20 cellular contexts compared by ENCODE assay signal in the genomic region with DNA sequence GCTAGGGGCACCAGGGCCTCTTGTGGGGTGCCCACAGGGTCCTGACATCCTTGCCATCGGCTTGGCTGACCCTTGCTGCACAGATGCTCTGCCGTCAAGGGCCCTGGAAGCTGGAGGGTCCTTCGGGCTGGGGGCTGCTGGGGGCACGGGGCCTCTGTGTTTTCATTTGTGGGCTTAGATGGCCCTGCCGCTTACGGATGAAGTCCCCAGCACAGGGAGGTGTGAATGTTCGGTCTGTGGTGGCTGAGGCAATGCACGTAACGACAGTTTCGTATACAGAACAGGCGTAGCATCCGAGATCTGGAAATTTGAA. TPM values are rescaled to one million over a fixed set of nuclear protein-coding genes. Genes with fewer than 3 reads are reported as not detected.
A peak's percentile ranks its signal among the peaks of the same experiment; 100 is the strongest.
DNase-seq lines count a peak whose midpoint lies in the region; ATAC-seq, FAIRE-seq and TF ChIP-seq lines count a peak whose summit lies in the region.
"Had no signal": no experiment of that assay in that cellular context is flagged by ENCODE, and none has a peak within 500 bp of the region (broad histone marks: within the 10 kb centered on the region; RNA-seq: fewer than 3 reads in every experiment).

No MANE protein-coding gene starts in this region.

- H3K4me1 ChIP-seq in HepG2 (ENCODE audit: insufficient read depth, low read length) (peaks cover 37% of the 10 kb centered on the region), right lobe of liver (peaks cover 0 to 24% (median 11%) of the 10 kb centered on the region in 4 donors), neuronal stem cell (ENCODE audit: control insufficient read depth in 2 of 2, insufficient read depth in 1 of 2, low read depth in 1 of 2, low read length in 2 of 2) (peaks cover 4% of the 10 kb centered on the region in 2 donors)

- intact Hi-C loops in HepG2 (cut with micrococcal nuclease; ENCODE audit: unreplicated experiment) (loop anchor here (5.0 kb wide), 1 partner anchor 36 kb away; the partner anchor contains the start of gene LSM14B), right lobe of liver (cut with DNase I) (no loop called here)

- H2BK12ac ChIP-seq in neuronal stem cell (ENCODE audit: low read length) = no peak overlapping the region

- H3K4me2 ChIP-seq in HepG2 (ENCODE audit: low read depth, low read length) (no peak overlapping the region), neuronal stem cell (ENCODE audit: insufficient read depth, low read length, poor library complexity, severe bottlenecking) (no peak overlapping the region)

- no peak overlapping the region for H4K91ac ChIP-seq in neuronal stem cell (ENCODE audit: low read depth, low read length, poor library complexity)

- no TSS peak for BruUV-seq in HepG2 (replicated peaks; lab: Mats Ljungman, UMichigan)

- no peak overlapping the region for H2BK120ac ChIP-seq in neuronal stem cell (ENCODE audit: low read depth, low read length)

- peak overlapping the region; percentile 49 for H2BK5ac ChIP-seq in neuronal stem cell (ENCODE audit: low read length)

- H3K27me3 ChIP-seq in HepG2 (ENCODE audit: control insufficient read depth in 1 of 2, insufficient read depth in 2 of 2, low read length in 2 of 2) (no peaks in the 10 kb centered on the region), right lobe of liver (no peaks in the 10 kb centered on the region), neuronal stem cell (ENCODE audit: control insufficient read depth in 3 of 3, insufficient read depth in 3 of 3, low read depth in 1 of 3, low read length in 3 of 3) (no peaks in the 10 kb centered on the region)

- peaks cover 30% of the 10 kb centered on the region for H3K79me1 ChIP-seq in neuronal stem cell (ENCODE audit: low read depth, low read length)

- TF ChIP-seq POLR2A in HepG2 (IDR thresholded peaks at IDR 0.05; ENCODE audit: insufficient read depth in 1 of 2, low read depth in 2 of 2, low read length in 2 of 2) = no peak
- no peak for TF ChIP-seq POLR2A in right lobe of liver (IDR thresholded peaks at IDR 0.05)

- in situ Hi-C loops in HepG2 (cut with HindIII; ENCODE audit: extremely low pct_ligation_motif_present, low pct_unique_long_range_greater_than_20kb) = no loop called here

- H3K9ac ChIP-seq in HepG2 (ENCODE audit: insufficient read depth, low read depth, low read length) = no peak overlapping the region
- H3K9ac ChIP-seq in neuronal stem cell (ENCODE audit: low read depth, low read length, poor library complexity) = no peak overlapping the region
- H3K9ac ChIP-seq: GM23248 had no signal

- peaks cover 17% of the 10 kb centered on the region for H4K20me1 ChIP-seq in HepG2 (ENCODE audit: insufficient read depth, low read length)

- H4K8ac ChIP-seq in neuronal stem cell (ENCODE audit: low read depth, low read length) = no peak overlapping the region

- H3K36me3 ChIP-seq in HepG2 (replicated peaks in 1 of 2; ENCODE audit: control insufficient read depth in 1 of 2, insufficient read depth in 2 of 2, low read length in 2 of 2) = peaks cover 36 to 74% of the 10 kb centered on the region in 2 experiments
- peaks cover 0 to 27% (median 10%) of the 10 kb centered on the region in 4 donors for H3K36me3 ChIP-seq in right lobe of liver
- H3K36me3 ChIP-seq in neuronal stem cell (replicated peaks in 1 of 2; ENCODE audit: control insufficient read depth in 2 of 2, insufficient read depth in 2 of 2, low read length in 2 of 2) = peaks cover 29 to 81% of the 10 kb centered on the region in 2 donors

- TF ChIP-seq RAD21 in HepG2 (CRISPR knock-in tag; IDR thresholded peaks at IDR 0.05) = no peak

- ATAC-seq in HepG2 (no peak), right lobe of liver (no peak), HG03521 (IDR thresholded peaks at IDR 0.05; ENCODE audit: unreplicated experiment) (no peak), GM21423 (IDR thresholded peaks at IDR 0.05; ENCODE audit: unreplicated experiment) (no peak)

- H2AFZ ChIP-seq in HepG2 (ENCODE audit: low read length) (no peak overlapping the region), neuronal stem cell (ENCODE audit: low read length) (no peak overlapping the region)
- H2AFZ ChIP-seq: GM23248 had no signal

- H3K9me3 ChIP-seq in HepG2 (ENCODE audit: low read length) (no peaks in the 10 kb centered on the region), right lobe of liver (no peaks in the 10 kb centered on the region), neuronal stem cell (replicated peaks in 1 of 2; ENCODE audit: control insufficient read depth in 2 of 2, insufficient read depth in 1 of 2, low read depth in 1 of 2, low read length in 2 of 2) (peaks cover 0 to 5% of the 10 kb centered on the region in 2 donors)

- WGBS in HepG2 (ENCODE audit: low lambda C conversion rate) = 96% methylated on average over 12 of the region's 12 CpGs
- 95% methylated on average over 5 of the region's 12 CpGs for WGBS in right lobe of liver (ENCODE audit: insufficient coverage, low coverage, low lambda C conversion rate, missing lambda C conversion rate)
- WGBS in neuronal stem cell (ENCODE audit: extremely low coverage in 2 of 2, insufficient read length in 2 of 2, insufficient replicate concordance in 1 of 2), 2 donors = no CpG with 5 or more reads among the region's 12 CpGs

- DNase-seq in HepG2 (ENCODE audit: low spot score) (no peak), right lobe of liver (no peak), RWPE1 (ENCODE audit: low spot score) (no peak), neuronal stem cell (ENCODE audit: low spot score) (no peak), SIG-M5 (lab: John Stamatoyannopoulos, UW) (no peak), putamen (ENCODE audit: low spot score) (no peak)
- DNase-seq: C1 segment of cervical spinal cord; CD4-positive, alpha-beta memory T cell; COR-L47; DMS153; DND-41; GM23248; HCEC 1CT had no signal

- H3K27ac ChIP-seq in HepG2 (ENCODE audit: extremely low read length, insufficient read depth, low read length) (no peak overlapping the region), right lobe of liver (no peak overlapping the region), RWPE1 (peak overlapping the region; percentile 89), neuronal stem cell (replicated peaks; ENCODE audit: low read length) (no peak overlapping the region)
- H3K27ac ChIP-seq: 22Rv1, GM23248 had no signal

- H3K4me3 ChIP-seq in HepG2 (replicated peaks in 1 of 3; ENCODE audit: insufficient read depth in 1 of 3, low read depth in 2 of 3, low read length in 3 of 3) (no peak overlapping the region), right lobe of liver (no peak overlapping the region), neuronal stem cell (ENCODE audit: low read length in 2 of 2) (no peak overlapping the region)
- H3K4me3 ChIP-seq: GM23248 had no signal

- TF ChIP-seq EP300 in HepG2 (IDR thresholded peaks at IDR 0.05; ENCODE audit: low read depth in 2 of 2, low read length in 2 of 2) (no peak), HepG2 (CRISPR knock-in tag; IDR thresholded peaks at IDR 0.05; ENCODE audit: borderline replicate concordance) (no peak)

- no peak overlapping the region for H3K18ac ChIP-seq in neuronal stem cell (ENCODE audit: low read length)

- CTCF ChIA-PET in HepG2 (lab: Yijun Ruan, JAX; ENCODE audit: low intra/inter-chr PET ratio, low total read pairs) (interaction anchor here (4.9 kb wide), 1 partner anchor 147 kb away, joined by 46 read pairs; no protein-coding TSS in a partner anchor), RWPE1 (lab: Yijun Ruan, JAX) (no interaction called here)

- no peak for FAIRE-seq in HepG2 (lab: Jason Lieb, UNC)
- FAIRE-seq: A204.1, G401.6, GM12892, H1 had no signal

- H2BK15ac ChIP-seq in neuronal stem cell (ENCODE audit: low read length) = no peak overlapping the region

- H3K23ac ChIP-seq in neuronal stem cell (ENCODE audit: low read depth, low read length, poor library complexity) = peak overlapping the region; percentile 94

- H2AK5ac ChIP-seq in neuronal stem cell (ENCODE audit: low read depth, low read length) = no peak overlapping the region

- POLR2A ChIA-PET in HepG2 (lab: Yijun Ruan, JAX) (no interaction called here), RWPE1 (lab: Yijun Ruan, JAX; ENCODE audit: low non-redundant PET) (no interaction called here)

- no peak for TF ChIP-seq CTCF in HepG2 (CRISPR knock-in tag; IDR thresholded peaks at IDR 0.05)
- no peak for TF ChIP-seq CTCF in right lobe of liver (IDR thresholded peaks at IDR 0.05)
- no peak for TF ChIP-seq CTCF in RWPE1 (conservative IDR thresholded peaks at IDR 0.05; ENCODE audit: low read depth)

- H3K4ac ChIP-seq in neuronal stem cell (ENCODE audit: low read length) = no peak overlapping the region

- H3K14ac ChIP-seq in neuronal stem cell (ENCODE audit: low read length) = no peak overlapping the region

- H3K79me2 ChIP-seq in HepG2 (ENCODE audit: insufficient read depth, low read length) = peaks cover 69% of the 10 kb centered on the region

RNA-seq across cellular contexts. Expression of gene SS18L1, which starts 14.5 kb away (rescaled TPM):
- total RNA-seq in HepG2 (2016; rRNA removed; fragmentation: Illumina TruSeq; extraction: Trizol) (15.3 and 17.8 TPM in 2 replicates), right lobe of liver (10 to 100 TPM; 14.1 to 26.5 (median 23.7) TPM)
- total RNA-seq in HepG2 (2016; cell fraction: cytosol; rRNA removed; fragmentation: Illumina TruSeq; extraction: Trizol; ENCODE audit: low read depth) = 8.6 and 10.0 TPM in 2 replicates
- total RNA-seq in HepG2 (2016; cell fraction: insoluble cytoplasmic fraction; rRNA removed; fragmentation: Illumina TruSeq; extraction: Trizol) = 14.3 and 17.3 TPM in 2 replicates
- total RNA-seq in HepG2 (2016; cell fraction: membrane; rRNA removed; fragmentation: Illumina TruSeq; extraction: Trizol) = 13.2 and 13.6 TPM in 2 replicates
- 21.3 and 26.0 TPM in 2 replicates for total RNA-seq in HepG2 (2016; cell fraction: nucleus; rRNA removed; fragmentation: Illumina TruSeq; extraction: Trizol)
- polyA plus RNA-seq in HepG2 (2011; rRNA removed) = 27.6 and 32.0 TPM in 2 replicates
- polyA plus RNA-seq in HepG2 (2011; cell fraction: cytosol; rRNA removed) = 13.9 and 24.3 TPM in 2 replicates
- 94.6 and 141 TPM in 2 replicates for polyA plus RNA-seq in HepG2 (2011; cell fraction: nucleus; rRNA removed)
- 16.9 and 17.6 TPM in 2 replicates for polyA plus RNA-seq in HepG2 (2012)
- polyA plus RNA-seq in HepG2 (2016; cell fraction: cytosol; fragmentation: Illumina TruSeq; extraction: Trizol; ENCODE audit: low read depth) = 2.6 and 2.8 TPM in 2 replicates
- polyA plus RNA-seq in HepG2 (2016; cell fraction: insoluble cytoplasmic fraction; fragmentation: Illumina TruSeq; extraction: Trizol; ENCODE audit: low read depth) = 12.8 and 13.4 TPM in 2 replicates
- polyA plus RNA-seq in HepG2 (2016; cell fraction: membrane; fragmentation: Illumina TruSeq; extraction: Trizol; ENCODE audit: low read depth) = 5.4 and 6.3 TPM in 2 replicates
- 60.6 and 69.1 TPM in 2 replicates for polyA plus RNA-seq in HepG2 (2016; cell fraction: nucleus; fragmentation: Illumina TruSeq; extraction: Trizol; ENCODE audit: insufficient read depth, low read depth)
- 32.8 and 53.5 TPM in 2 replicates for polyA minus RNA-seq in HepG2 (2011; rRNA and poly(A)+ RNA removed; ENCODE audit: low replicate concordance)
- polyA minus RNA-seq in HepG2 (2011; cell fraction: cytosol; rRNA and poly(A)+ RNA removed) = 14.5 and 16.4 TPM in 2 replicates
- polyA minus RNA-seq in HepG2 (2011; cell fraction: nucleus; rRNA and poly(A)+ RNA removed) = 30.1 and 33.4 TPM in 2 replicates
- polyA plus RNA-seq in neuronal stem cell (2013, experiment 1 of 2) = 13.7 TPM
- 13.4 TPM for polyA plus RNA-seq in neuronal stem cell (2013, experiment 2 of 2)

RNA-seq across cellular contexts. Expression of gene PSMA7, which starts 14.8 kb away (rescaled TPM):
- total RNA-seq in HepG2 (2016; rRNA removed; fragmentation: Illumina TruSeq; extraction: Trizol) (531 and 639 TPM in 2 replicates), right lobe of liver (100 to 1,000 TPM; 108 to 268 (median 116) TPM)
- total RNA-seq in HepG2 (2016; cell fraction: cytosol; rRNA removed; fragmentation: Illumina TruSeq; extraction: Trizol; ENCODE audit: low read depth) = 280 and 300 TPM in 2 replicates
- 555 and 661 TPM in 2 replicates for total RNA-seq in HepG2 (2016; cell fraction: insoluble cytoplasmic fraction; rRNA removed; fragmentation: Illumina TruSeq; extraction: Trizol)
- total RNA-seq in HepG2 (2016; cell fraction: membrane; rRNA removed; fragmentation: Illumina TruSeq; extraction: Trizol) = 259 and 300 TPM in 2 replicates
- total RNA-seq in HepG2 (2016; cell fraction: nucleus; rRNA removed; fragmentation: Illumina TruSeq; extraction: Trizol) = 259 and 270 TPM in 2 replicates
- 571 and 631 TPM in 2 replicates for polyA plus RNA-seq in HepG2 (2011; rRNA removed)
- polyA plus RNA-seq in HepG2 (2011; cell fraction: cytosol; rRNA removed) = 539 and 602 TPM in 2 replicates
- 375 and 401 TPM in 2 replicates for polyA plus RNA-seq in HepG2 (2011; cell fraction: nucleus; rRNA removed)
- polyA plus RNA-seq in HepG2 (2012) = 283 and 330 TPM in 2 replicates
- polyA plus RNA-seq in HepG2 (2016; cell fraction: cytosol; fragmentation: Illumina TruSeq; extraction: Trizol; ENCODE audit: low read depth) = 290 and 328 TPM in 2 replicates
- polyA plus RNA-seq in HepG2 (2016; cell fraction: insoluble cytoplasmic fraction; fragmentation: Illumina TruSeq; extraction: Trizol; ENCODE audit: low read depth) = 656 and 720 TPM in 2 replicates
- polyA plus RNA-seq in HepG2 (2016; cell fraction: membrane; fragmentation: Illumina TruSeq; extraction: Trizol; ENCODE audit: low read depth) = 233 and 270 TPM in 2 replicates
- 418 and 431 TPM in 2 replicates for polyA plus RNA-seq in HepG2 (2016; cell fraction: nucleus; fragmentation: Illumina TruSeq; extraction: Trizol; ENCODE audit: insufficient read depth, low read depth)
- 380 and 541 TPM in 2 replicates for polyA minus RNA-seq in HepG2 (2011; rRNA and poly(A)+ RNA removed; ENCODE audit: low replicate concordance)
- polyA minus RNA-seq in HepG2 (2011; cell fraction: cytosol; rRNA and poly(A)+ RNA removed) = 93.0 and 111 TPM in 2 replicates
- polyA minus RNA-seq in HepG2 (2011; cell fraction: nucleus; rRNA and poly(A)+ RNA removed) = 111 and 120 TPM in 2 replicates
- polyA plus RNA-seq in neuronal stem cell (2013, experiment 1 of 2) = 299 TPM
- polyA plus RNA-seq in neuronal stem cell (2013, experiment 2 of 2) = 308 TPM

RNA-seq across cellular contexts. Expression of gene MTG2, which starts 24.8 kb away (rescaled TPM):
- total RNA-seq in HepG2 (2016; rRNA removed; fragmentation: Illumina TruSeq; extraction: Trizol) = 31.3 and 37.8 TPM in 2 replicates
- total RNA-seq in HepG2 (2016; cell fraction: cytosol; rRNA removed; fragmentation: Illumina TruSeq; extraction: Trizol; ENCODE audit: low read depth) = 14.9 and 15.3 TPM in 2 replicates
- 30.0 and 35.2 TPM in 2 replicates for total RNA-seq in HepG2 (2016; cell fraction: insoluble cytoplasmic fraction; rRNA removed; fragmentation: Illumina TruSeq; extraction: Trizol)
- 20.4 and 23.8 TPM in 2 replicates for total RNA-seq in HepG2 (2016; cell fraction: membrane; rRNA removed; fragmentation: Illumina TruSeq; extraction: Trizol)
- 23.8 and 28.4 TPM in 2 replicates for total RNA-seq in HepG2 (2016; cell fraction: nucleus; rRNA removed; fragmentation: Illumina TruSeq; extraction: Trizol)
- 20.4 and 22.5 TPM in 2 replicates for polyA plus RNA-seq in HepG2 (2011; rRNA removed)
- 19.5 and 23.4 TPM in 2 replicates for polyA plus RNA-seq in HepG2 (2011; cell fraction: cytosol; rRNA removed)
- 31.1 and 31.2 TPM in 2 replicates for polyA plus RNA-seq in HepG2 (2011; cell fraction: nucleus; rRNA removed)
- 21.4 and 26.9 TPM in 2 replicates for polyA plus RNA-seq in HepG2 (2012)
- polyA plus RNA-seq in HepG2 (2016; cell fraction: cytosol; fragmentation: Illumina TruSeq; extraction: Trizol; ENCODE audit: low read depth) = 13.5 and 13.6 TPM in 2 replicates
- polyA plus RNA-seq in HepG2 (2016; cell fraction: insoluble cytoplasmic fraction; fragmentation: Illumina TruSeq; extraction: Trizol; ENCODE audit: low read depth) = 33.7 and 36.3 TPM in 2 replicates
- 18.0 and 19.8 TPM in 2 replicates for polyA plus RNA-seq in HepG2 (2016; cell fraction: membrane; fragmentation: Illumina TruSeq; extraction: Trizol; ENCODE audit: low read depth)
- 87.6 and 92.7 TPM in 2 replicates for polyA plus RNA-seq in HepG2 (2016; cell fraction: nucleus; fragmentation: Illumina TruSeq; extraction: Trizol; ENCODE audit: insufficient read depth, low read depth)
- 27.2 and 36.2 TPM in 2 replicates for polyA minus RNA-seq in HepG2 (2011; rRNA and poly(A)+ RNA removed; ENCODE audit: low replicate concordance)
- polyA minus RNA-seq in HepG2 (2011; cell fraction: cytosol; rRNA and poly(A)+ RNA removed) = 13.0 and 15.4 TPM in 2 replicates
- 16.7 and 20.9 TPM in 2 replicates for polyA minus RNA-seq in HepG2 (2011; cell fraction: nucleus; rRNA and poly(A)+ RNA removed)
- 10 to 100 TPM; 27.0 to 45.6 (median 31.8) TPM for total RNA-seq in right lobe of liver
- 24.2 TPM for polyA plus RNA-seq in neuronal stem cell (2013, experiment 1 of 2)
- 25.1 TPM for polyA plus RNA-seq in neuronal stem cell (2013, experiment 2 of 2)

RNA-seq across cellular contexts. Expression of gene LSM14B, which starts 35.8 kb away (rescaled TPM):
- total RNA-seq in HepG2 (2016; rRNA removed; fragmentation: Illumina TruSeq; extraction: Trizol) = 77.7 and 79.2 TPM in 2 replicates
- total RNA-seq in HepG2 (2016; cell fraction: cytosol; rRNA removed; fragmentation: Illumina TruSeq; extraction: Trizol; ENCODE audit: low read depth) = 24.5 and 25.5 TPM in 2 replicates
- total RNA-seq in HepG2 (2016; cell fraction: insoluble cytoplasmic fraction; rRNA removed; fragmentation: Illumina TruSeq; extraction: Trizol) = 67.6 and 79.5 TPM in 2 replicates
- total RNA-seq in HepG2 (2016; cell fraction: membrane; rRNA removed; fragmentation: Illumina TruSeq; extraction: Trizol) = 64.7 and 64.9 TPM in 2 replicates
- total RNA-seq in HepG2 (2016; cell fraction: nucleus; rRNA removed; fragmentation: Illumina TruSeq; extraction: Trizol) = 45.7 and 51.1 TPM in 2 replicates
- 43.3 and 50.4 TPM in 2 replicates for polyA plus RNA-seq in HepG2 (2011; rRNA removed)
- polyA plus RNA-seq in HepG2 (2011; cell fraction: cytosol; rRNA removed) = 24.6 and 38.4 TPM in 2 replicates
- polyA plus RNA-seq in HepG2 (2011; cell fraction: nucleus; rRNA removed) = 68.1 and 80.1 TPM in 2 replicates
- 35.5 and 43.9 TPM in 2 replicates for polyA plus RNA-seq in HepG2 (2012)
- 15.6 and 19.3 TPM in 2 replicates for polyA plus RNA-seq in HepG2 (2016; cell fraction: cytosol; fragmentation: Illumina TruSeq; extraction: Trizol; ENCODE audit: low read depth)
- 70.8 and 83.3 TPM in 2 replicates for polyA plus RNA-seq in HepG2 (2016; cell fraction: insoluble cytoplasmic fraction; fragmentation: Illumina TruSeq; extraction: Trizol; ENCODE audit: low read depth)
- polyA plus RNA-seq in HepG2 (2016; cell fraction: membrane; fragmentation: Illumina TruSeq; extraction: Trizol; ENCODE audit: low read depth) = 38.0 and 40.1 TPM in 2 replicates
- polyA plus RNA-seq in HepG2 (2016; cell fraction: nucleus; fragmentation: Illumina TruSeq; extraction: Trizol; ENCODE audit: insufficient read depth, low read depth) = 84.6 and 88.2 TPM in 2 replicates
- polyA minus RNA-seq in HepG2 (2011; rRNA and poly(A)+ RNA removed; ENCODE audit: low replicate concordance) = 41.0 and 77.9 TPM in 2 replicates
- polyA minus RNA-seq in HepG2 (2011; cell fraction: cytosol; rRNA and poly(A)+ RNA removed) = 22.8 and 27.3 TPM in 2 replicates
- 35.0 and 37.7 TPM in 2 replicates for polyA minus RNA-seq in HepG2 (2011; cell fraction: nucleus; rRNA and poly(A)+ RNA removed)
- total RNA-seq in right lobe of liver = 10 to 100 TPM in 5 of 6 experiments, 1 to 10 TPM in 1; 9.5 to 19.8 (median 14.2) TPM
- polyA plus RNA-seq in neuronal stem cell (2013, experiment 1 of 2) = 74.7 TPM
- polyA plus RNA-seq in neuronal stem cell (2013, experiment 2 of 2) = 78.8 TPM
